In genomic region chr18:497688-498087, GRCh38 we compare ENCODE assay signal across 1 cellular context.
TF ChIP-seq lines count a peak whose summit lies in the region.

No MANE protein-coding gene starts in this region.

TF ChIP-seq in HEK293, 187 proteins besides CTCF, POLR2A, EP300 and RAD21 (continued from another document):
- no peak for TF ChIP-seq ZBTB11 (tag by site-specific recombination; conservative IDR thresholded peaks at IDR 0.05; ENCODE audit: low read depth)
TF ChIP-seq in HEK293: peak in this region for 2.
